In genomic region chr11:117039270-117039669, GRCh38 we compare ENCODE assay signal across 14 cellular contexts.
"Had no signal": no experiment of that assay in that cellular context is flagged by ENCODE, and none has a peak within 500 bp of the region (broad histone marks: within the 10 kb centered on the region; RNA-seq: fewer than 3 reads in every experiment).

No MANE protein-coding gene starts in this region.

- H3K9me3 ChIP-seq: adrenal gland, lower lobe of right lung, sigmoid colon, thyroid gland had no signal

- ATAC-seq: activated CD8-positive, alpha-beta memory T cell treated with anti-CD3 and anti-CD28 coated beads, Interleukin-2, amount 10 ng/mL, durations not matched to agents 7 days and 5 days had no signal

- H3K4me3 ChIP-seq: adrenal gland, lower lobe of right lung, sigmoid colon, thyroid gland had no signal

- DNase-seq: activated CD4-positive, alpha-beta T cell treated with anti-CD3 and anti-CD28 coated beads, Interleukin-2, amount 50 U/mL, for 48 hours; activated CD8-positive, alpha-beta memory T cell treated with anti-CD3 and anti-CD28 coated beads, Interleukin-2, amount 10 ng/mL, durations not matched to agents 7 days and 5 days; activated effector memory CD4-positive, alpha-beta T cell treated with Interleukin-2 at 50 U/mL for 16 hours; adrenal gland; effector CD8-positive, alpha-beta T cell; hypothalamus; islet precursor cell; lower lobe of right lung; nucleus accumbens; posterior cingulate gyrus; sigmoid colon; thyroid gland had no signal

- H3K27me3 ChIP-seq: adrenal gland, sigmoid colon, thyroid gland had no signal

- H3K27ac ChIP-seq: adrenal gland, lower lobe of right lung, sigmoid colon had no signal

- H3K27ac Mint-ChIP-seq: activated CD8-positive, alpha-beta memory T cell treated with anti-CD3 and anti-CD28 coated beads, Interleukin-2, amount 10 ng/mL, durations not matched to agents 7 days and 5 days had no signal

- H3K27me3 Mint-ChIP-seq: activated CD8-positive, alpha-beta memory T cell treated with anti-CD3 and anti-CD28 coated beads, Interleukin-2, amount 10 ng/mL, durations not matched to agents 7 days and 5 days had no signal

- H3K36me3 ChIP-seq: adrenal gland, lower lobe of right lung, sigmoid colon, thyroid gland had no signal

- H3K9me3 Mint-ChIP-seq: nephron; stimulated activated effector memory CD8-positive, alpha-beta T cell treated with anti-CD3 and anti-CD28 coated beads, Interleukin-12 subunit alpha, Interleukin-12 subunit beta, amount 100 ng/mL, for 72 hours had no signal

- H3K4me3 Mint-ChIP-seq: activated CD8-positive, alpha-beta memory T cell treated with anti-CD3 and anti-CD28 coated beads, Interleukin-2, amount 10 ng/mL, durations not matched to agents 7 days and 5 days; nephron; stimulated activated effector memory CD8-positive, alpha-beta T cell treated with anti-CD3 and anti-CD28 coated beads, Interleukin-12 subunit alpha, Interleukin-12 subunit beta, amount 100 ng/mL, for 72 hours had no signal
